18 cellular contexts compared by ENCODE assay signal in genomic region chr10:104521901-104522827, GRCh38.
DNase-seq lines count a peak whose midpoint lies in the region; ATAC-seq and TF ChIP-seq lines count a peak whose summit lies in the region.
"Had no signal": no experiment of that assay in that cellular context is flagged by ENCODE, and none has a peak within 500 bp of the region (broad histone marks: within the 10 kb centered on the region; RNA-seq: fewer than 3 reads in every experiment).

No MANE protein-coding gene starts in this region.

- no peaks in the 10 kb centered on the region for H3K36me3 ChIP-seq in Caco-2 (ENCODE audit: control insufficient read depth, insufficient read depth, low read length)
- H3K36me3 ChIP-seq: BE2C, tibial artery had no signal

- CTCF ChIA-PET in Caco-2 (lab: Charles Lee): no interaction called here

- H3K36me3 Mint-ChIP-seq in stimulated activated effector memory CD8-positive, alpha-beta T cell treated with anti-CD3 and anti-CD28 coated beads, Interleukin-12 subunit alpha, Interleukin-12 subunit beta, amount 100 ng/mL, for 72 hours: no peaks in the 10 kb centered on the region
- no peaks in the 10 kb centered on the region for H3K36me3 Mint-ChIP-seq in natural killer cell treated with Interleukin-12 subunit alpha and Interleukin-12 subunit beta and Interleukin-15 and Interleukin-18, amount 100 ng/mL, for 72 hours
- H3K36me3 Mint-ChIP-seq in Caco-2 (ENCODE audit: insufficient read depth, unreplicated experiment): no peaks in the 10 kb centered on the region

- H3K9me3 Mint-ChIP-seq in stimulated activated effector memory CD8-positive, alpha-beta T cell treated with anti-CD3 and anti-CD28 coated beads, Interleukin-12 subunit alpha, Interleukin-12 subunit beta, amount 100 ng/mL, for 72 hours: no peaks in the 10 kb centered on the region
- H3K9me3 Mint-ChIP-seq in natural killer cell treated with Interleukin-12 subunit alpha and Interleukin-12 subunit beta and Interleukin-15 and Interleukin-18, amount 100 ng/mL, for 72 hours: no peaks in the 10 kb centered on the region
- no peaks in the 10 kb centered on the region for H3K9me3 Mint-ChIP-seq in Caco-2 (ENCODE audit: unreplicated experiment)
- H3K9me3 Mint-ChIP-seq: activated B cell treated with CpG ODN at 0.5 μM for 24 hours; activated T-helper 2 cell treated with anti-CD3 and anti-CD28 coated beads, Interferon-gamma antibody, Interleukin-2, Interleukin-4, amounts not matched to agents 10 μg/mL and 5 μg/mL and 100 μg/mL, durations not matched to agents 14 hours and 24 hours and 36 hours; GM23338; T-helper 1 cell treated with Interleukin-12 subunit alpha and Interleukin-12 subunit beta and Interleukin-4 antibody, amounts not matched to agents 30 μg/mL and 1 μg/mL, for 36 hours had no signal

- H3K4me1 ChIP-seq in Caco-2: no peaks in the 10 kb centered on the region
- H3K4me1 ChIP-seq: BE2C, tibial artery had no signal

- BruUV-seq in Caco-2 (replicated peaks; lab: Mats Ljungman, UMichigan): no TSS peak

- no peak overlapping the region for H3K4me3 ChIP-seq in Caco-2 (ENCODE audit: low read depth, low read length)
- H3K4me3 ChIP-seq: GM23338, K562, tibial artery had no signal

- peaks cover 18 to 20% of the 10 kb centered on the region in 2 donors for H3K27me3 Mint-ChIP-seq in natural killer cell treated with Interleukin-12 subunit alpha and Interleukin-12 subunit beta and Interleukin-15 and Interleukin-18, amount 100 ng/mL, for 72 hours
- peaks cover 6% of the 10 kb centered on the region for H3K27me3 Mint-ChIP-seq in Caco-2 (ENCODE audit: insufficient read depth, unreplicated experiment)

- H3K9me3 ChIP-seq in Caco-2: no peaks in the 10 kb centered on the region
- H3K9me3 ChIP-seq: BE2C, tibial artery had no signal

- no peak for TF ChIP-seq CTCF in Caco-2 (IDR thresholded peaks at IDR 0.05; ENCODE audit: insufficient read depth in 1 of 2, low read depth in 1 of 2, low read length in 1 of 2, severe bottlenecking in 1 of 2, unreplicated experiment in 1 of 2)

- H3K4me3 Mint-ChIP-seq in stimulated activated effector memory CD8-positive, alpha-beta T cell treated with anti-CD3 and anti-CD28 coated beads, Interleukin-12 subunit alpha, Interleukin-12 subunit beta, amount 100 ng/mL, for 72 hours: no peak overlapping the region
- no peak overlapping the region for H3K4me3 Mint-ChIP-seq in natural killer cell treated with Interleukin-12 subunit alpha and Interleukin-12 subunit beta and Interleukin-15 and Interleukin-18, amount 100 ng/mL, for 72 hours
- H3K4me3 Mint-ChIP-seq in Caco-2 (ENCODE audit: unreplicated experiment): no peak overlapping the region
- H3K4me3 Mint-ChIP-seq: activated B cell treated with CpG ODN at 0.5 μM for 24 hours; GM23338; T-helper 1 cell treated with Interleukin-12 subunit alpha and Interleukin-12 subunit beta and Interleukin-4 antibody, amounts not matched to agents 30 μg/mL and 1 μg/mL, for 36 hours had no signal

- peak; percentile 83 for ATAC-seq in left ventricle myocardium superior
- ATAC-seq in stimulated activated effector memory CD8-positive, alpha-beta T cell treated with anti-CD3 and anti-CD28 coated beads, Interleukin-12 subunit alpha, Interleukin-12 subunit beta, amount 100 ng/mL, for 72 hours: peak; percentile 5
- ATAC-seq in natural killer cell treated with Interleukin-12 subunit alpha and Interleukin-12 subunit beta and Interleukin-15 and Interleukin-18, amount 100 ng/mL, for 72 hours: no peak
- ATAC-seq in GM21360 (IDR thresholded peaks at IDR 0.05; ENCODE audit: unreplicated experiment): no peak
- ATAC-seq: GM23338, K562 had no signal

- intact Hi-C loops in left ventricle myocardium superior (cut with micrococcal nuclease): no loop called here
- intact Hi-C loops in Caco-2 (cut with micrococcal nuclease; ENCODE audit: unreplicated experiment): no loop called here

- peaks cover 2% of the 10 kb centered on the region; the same call in 1 of the 2 replicates for H3K27me3 ChIP-seq in Caco-2 (replicated peaks; ENCODE audit: control insufficient read depth, insufficient read depth, low read length)
- H3K27me3 ChIP-seq: BE2C had no signal

- POLR2A ChIA-PET in Caco-2 (lab: Charles Lee): no interaction called here

- no peaks in the 10 kb centered on the region for H3K4me1 Mint-ChIP-seq in stimulated activated effector memory CD8-positive, alpha-beta T cell treated with anti-CD3 and anti-CD28 coated beads, Interleukin-12 subunit alpha, Interleukin-12 subunit beta, amount 100 ng/mL, for 72 hours
- no peaks in the 10 kb centered on the region for H3K4me1 Mint-ChIP-seq in natural killer cell treated with Interleukin-12 subunit alpha and Interleukin-12 subunit beta and Interleukin-15 and Interleukin-18, amount 100 ng/mL, for 72 hours (ENCODE audit: low read depth in 2 of 2)
- H3K4me1 Mint-ChIP-seq in Caco-2 (ENCODE audit: low read depth, unreplicated experiment): no peaks in the 10 kb centered on the region
- H3K4me1 Mint-ChIP-seq: activated B cell treated with CpG ODN at 0.5 μM for 24 hours, GM23338 had no signal

- DNase-seq in M059J (ENCODE audit: low read depth): peak; percentile 21
- peak; percentile 20 for DNase-seq in RPMI7951 (ENCODE audit: low read depth)
- peak; percentile 72 for DNase-seq in left ventricle myocardium superior
- DNase-seq in stimulated activated effector memory CD8-positive, alpha-beta T cell treated with anti-CD3 and anti-CD28 coated beads, Interleukin-12 subunit alpha, Interleukin-12 subunit beta, amount 100 ng/mL, for 72 hours (ENCODE audit: low spot score in 2 of 2): no peak
- DNase-seq in natural killer cell treated with Interleukin-12 subunit alpha and Interleukin-12 subunit beta and Interleukin-15 and Interleukin-18, amount 100 ng/mL, for 72 hours (ENCODE audit: low spot score): no peak
- no peak for DNase-seq in Caco-2
- DNase-seq: activated B cell treated with CpG ODN at 0.5 μM for 24 hours, BE2C, cerebellar nuclear complex, kidney glomerular epithelial cell, NCI-H2171, SHP77 treated with DMSO at 0.1 percent for 48 hours, tibial artery had no signal

- no peak overlapping the region for H3K27ac Mint-ChIP-seq in stimulated activated effector memory CD8-positive, alpha-beta T cell treated with anti-CD3 and anti-CD28 coated beads, Interleukin-12 subunit alpha, Interleukin-12 subunit beta, amount 100 ng/mL, for 72 hours
- no peak overlapping the region for H3K27ac Mint-ChIP-seq in natural killer cell treated with Interleukin-12 subunit alpha and Interleukin-12 subunit beta and Interleukin-15 and Interleukin-18, amount 100 ng/mL, for 72 hours
- H3K27ac Mint-ChIP-seq in Caco-2 (ENCODE audit: unreplicated experiment): no peak overlapping the region
- H3K27ac Mint-ChIP-seq: activated B cell treated with CpG ODN at 0.5 μM for 24 hours; activated T-helper 2 cell treated with anti-CD3 and anti-CD28 coated beads, Interferon-gamma antibody, Interleukin-2, Interleukin-4, amounts not matched to agents 10 μg/mL and 5 μg/mL and 100 μg/mL, durations not matched to agents 14 hours and 24 hours and 36 hours; GM23338; T-helper 1 cell treated with Interleukin-12 subunit alpha and Interleukin-12 subunit beta and Interleukin-4 antibody, amounts not matched to agents 30 μg/mL and 1 μg/mL, for 36 hours had no signal

Comparison
In these comparisons a context has a peak if more than half of its experiments do, and no peak if none do; other contexts are left out.
1. DNase-seq: peak in M059J (single experiment), RPMI7951 (single experiment) and left ventricle myocardium superior (single experiment); none in stimulated activated effector memory CD8-positive, alpha-beta T cell treated with anti-CD3 and anti-CD28 coated beads, Interleukin-12 subunit alpha, Interleukin-12 subunit beta, amount 100 ng/mL, for 72 hours (0 of 2), natural killer cell treated with Interleukin-12 subunit alpha and Interleukin-12 subunit beta and Interleukin-15 and Interleukin-18, amount 100 ng/mL, for 72 hours (single experiment) and Caco-2 (0 of 2).
2. ATAC-seq: peak in left ventricle myocardium superior (single experiment) and stimulated activated effector memory CD8-positive, alpha-beta T cell treated with anti-CD3 and anti-CD28 coated beads, Interleukin-12 subunit alpha, Interleukin-12 subunit beta, amount 100 ng/mL, for 72 hours (single experiment); none in natural killer cell treated with Interleukin-12 subunit alpha and Interleukin-12 subunit beta and Interleukin-15 and Interleukin-18, amount 100 ng/mL, for 72 hours (0 of 2) and GM21360 (single experiment).